Comparison of ENCODE assay signal across 1 cellular context in genomic region chr7:1124164-1124563, GRCh38.
TF ChIP-seq lines count a peak whose summit lies in the region.

No MANE protein-coding gene starts in this region.

TF ChIP-seq in endothelial cell of umbilical vein, 7 proteins besides CTCF, POLR2A, EP300 and RAD21:
- TF ChIP-seq EZH2 (IDR thresholded peaks at IDR 0.05; ENCODE audit: borderline replicate concordance, low read depth, low read length, severe bottlenecking) (no peak), GATA2 (IDR thresholded peaks at IDR 0.05; ENCODE audit: insufficient read depth, insufficient read length, low read depth, low read length) (no peak), MYC (IDR thresholded peaks at IDR 0.05; ENCODE audit: low read depth, low read length) (no peak), FOS (IDR thresholded peaks at IDR 0.05; ENCODE audit: borderline replicate concordance, insufficient read depth, low read length) (no peak), POLR2AphosphoS5 (IDR thresholded peaks at IDR 0.05; ENCODE audit: insufficient read depth, low read depth, low read length) (no peak), JUN (IDR thresholded peaks at IDR 0.05; ENCODE audit: borderline replicate concordance, insufficient read depth, insufficient read length, low read depth) (no peak)
- TF ChIP-seq, protein P1, sequence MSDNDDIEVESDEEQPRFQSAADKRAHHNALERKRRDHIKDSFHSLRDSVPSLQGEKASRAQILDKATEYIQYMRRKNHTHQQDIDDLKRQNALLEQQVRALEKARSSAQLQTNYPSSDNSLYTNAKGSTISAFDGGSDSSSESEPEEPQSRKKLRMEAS (IDR thresholded peaks at IDR 0.05; ENCODE audit: insufficient read depth, insufficient read length), result no peak
